In the genomic region with DNA sequence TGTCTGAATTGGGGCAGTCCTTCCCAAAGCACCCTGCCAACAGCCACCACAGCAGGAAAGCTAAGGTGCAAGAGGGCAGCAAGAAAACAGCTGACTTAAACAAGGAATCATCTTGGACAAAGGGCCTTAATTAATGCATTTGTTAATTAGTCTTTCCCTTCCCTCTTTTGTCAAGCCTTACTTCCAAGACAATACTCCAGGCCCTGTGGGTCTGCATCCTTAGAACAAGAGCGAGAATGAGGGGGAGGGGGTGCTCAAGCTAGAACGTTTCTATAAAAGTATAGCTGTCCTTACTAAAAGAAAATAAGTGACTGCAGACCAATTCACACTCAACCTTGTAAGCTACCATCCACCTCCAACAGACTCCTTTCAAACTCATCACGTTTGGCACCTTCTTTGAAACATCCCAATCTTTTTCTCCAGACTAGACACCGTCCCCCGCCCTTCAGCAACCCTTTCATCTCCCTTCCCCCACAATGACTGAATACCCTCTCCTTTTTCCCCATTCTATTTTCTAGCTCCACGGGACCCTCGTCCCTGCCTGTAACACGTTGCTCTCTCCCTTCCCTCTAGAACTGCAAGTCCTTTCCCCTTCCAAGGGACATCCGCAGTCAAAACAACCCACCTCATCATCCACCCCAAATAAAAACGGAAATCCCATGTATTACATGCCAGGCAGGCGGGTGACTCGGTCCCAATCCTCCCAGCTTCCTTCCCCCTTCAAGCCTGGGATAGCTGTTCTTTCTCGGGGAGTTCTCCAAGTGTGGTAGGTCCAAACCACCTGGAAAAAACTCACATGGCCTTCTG, we compare ENCODE assay signal across 7 cellular contexts.
DNase-seq lines count a peak whose midpoint lies in the region; ATAC-seq and TF ChIP-seq lines count a peak whose summit lies in the region.

No MANE protein-coding gene starts in this region.

- TF ChIP-seq CTCF in GM12875 (IDR thresholded peaks at IDR 0.05; ENCODE audit: borderline replicate concordance, insufficient read depth, low read depth, low read length), result no peak
- no peak for TF ChIP-seq CTCF in OCI-LY1 (IDR thresholded peaks at IDR 0.05; ENCODE audit: low read length)

- H3K9me3 Mint-ChIP-seq in naive thymus-derived CD4-positive, alpha-beta T cell, result no peaks in the 10 kb centered on the region

- H3K79me2 ChIP-seq in OCI-LY1 (ENCODE audit: insufficient read depth, low read length), result peaks cover 51% of the 10 kb centered on the region

- H3K4me3 ChIP-seq in GM12875 (ENCODE audit: low read depth, low read length) (peak overlapping the region; percentile 66), OCI-LY1 (ENCODE audit: low read depth, low read length, poor library complexity, severe bottlenecking) (peak overlapping the region; percentile 99), duodenal mucosa (ENCODE audit: low read depth in 1 of 2, low read length in 2 of 2) (peak overlapping the region; percentile 80 to 93)
- H3K4me3 ChIP-seq in naive thymus-derived CD4-positive, alpha-beta T cell (ENCODE audit: low read length), result peak overlapping the region; percentile 74

- H3K4me3 Mint-ChIP-seq in naive thymus-derived CD4-positive, alpha-beta T cell, result peak overlapping the region; percentile 74 to 97 (median 88)

- H3K9ac ChIP-seq in OCI-LY1 (ENCODE audit: low read length), result peak overlapping the region; percentile 93
- peak overlapping the region; percentile 54 to 79 for H3K9ac ChIP-seq in duodenal mucosa (ENCODE audit: low read depth in 1 of 2, low read length in 2 of 2)

- POLR2A ChIA-PET in naive thymus-derived CD4-positive, alpha-beta T cell (lab: Charles Lee), result interaction anchor here (0.6 to 5.3 kb wide), 14 partner anchors 9 to 264 kb away, joined by 3 to 62 read pairs (median 6); a partner anchor contains a TSS

- CTCF ChIA-PET in naive thymus-derived CD4-positive, alpha-beta T cell (lab: Charles Lee), result interaction anchor here (0.9 to 1.7 kb wide), 4 partner anchors 13 to 83 kb away, joined by 3 to 5 read pairs (median 3); no protein-coding TSS in a partner anchor

- peak overlapping the region; percentile 48 to 94 (median 89) for H3K27ac Mint-ChIP-seq in naive thymus-derived CD4-positive, alpha-beta T cell

- no peaks in the 10 kb centered on the region for H3F3A ChIP-seq in OCI-LY1 (ENCODE audit: insufficient read depth, low read length)

- peaks cover 0 to 10% (median 0%) of the 10 kb centered on the region in 5 donors for H3K36me3 Mint-ChIP-seq in naive thymus-derived CD4-positive, alpha-beta T cell

- H3K4me1 Mint-ChIP-seq in naive thymus-derived CD4-positive, alpha-beta T cell, result peaks cover 40 to 79% (median 70%) of the 10 kb centered on the region in 7 donors

- H3K27ac ChIP-seq in OCI-LY1 (ENCODE audit: low read depth, low read length, poor library complexity, severe bottlenecking) (peak overlapping the region; percentile 73), duodenal mucosa (ENCODE audit: low read depth, low read length) (no peak overlapping the region)
- H3K27ac ChIP-seq in naive thymus-derived CD4-positive, alpha-beta T cell (ENCODE audit: low read depth, low read length), result peak overlapping the region; percentile 87

- peak in 2 of 9 donors; percentile 10 to 24 for DNase-seq in naive thymus-derived CD4-positive, alpha-beta T cell
- DNase-seq in NCI-H2029 treated with DMSO at 0.1 percent for 48 hours (lab: John Stamatoyannopoulos, UW), result no peak

- no peak for ATAC-seq in naive thymus-derived CD4-positive, alpha-beta T cell
- ATAC-seq in GM18498 (IDR thresholded peaks at IDR 0.05; ENCODE audit: unreplicated experiment) (no peak), HG03025 (IDR thresholded peaks at IDR 0.05; ENCODE audit: low FRiP score, unreplicated experiment) (no peak)

- no peak overlapping the region for H2AFZ ChIP-seq in OCI-LY1 (ENCODE audit: low read length)

- no peaks in the 10 kb centered on the region for H3K9me2 ChIP-seq in OCI-LY1 (ENCODE audit: low read depth, low read length)

- intact Hi-C loops in naive thymus-derived CD4-positive, alpha-beta T cell (cut with micrococcal nuclease), result loop anchor here (2.0 to 5.0 kb wide), 5 partner anchors 229 to 635 kb away; a partner anchor contains a TSS

- no peaks in the 10 kb centered on the region for H4K20me1 ChIP-seq in OCI-LY1 (ENCODE audit: insufficient read depth, low read length)

- H3K27me3 ChIP-seq in OCI-LY1 (ENCODE audit: insufficient read depth, low read length) (no peaks in the 10 kb centered on the region), duodenal mucosa (ENCODE audit: control insufficient read depth in 1 of 2, insufficient read depth in 2 of 2, low read length in 2 of 2) (no peaks in the 10 kb centered on the region)
- no peaks in the 10 kb centered on the region for H3K27me3 ChIP-seq in naive thymus-derived CD4-positive, alpha-beta T cell (ENCODE audit: control insufficient read depth in 2 of 2, insufficient read depth in 2 of 2, low read length in 2 of 2)

- H3K27me3 Mint-ChIP-seq in naive thymus-derived CD4-positive, alpha-beta T cell, result no peaks in the 10 kb centered on the region

- peak overlapping the region; percentile 99 for H3K4me2 ChIP-seq in OCI-LY1 (ENCODE audit: low read length)

- H3K36me3 ChIP-seq in OCI-LY1 (ENCODE audit: insufficient read depth, low read length), result no peaks in the 10 kb centered on the region
- H3K36me3 ChIP-seq in duodenal mucosa (ENCODE audit: control insufficient read depth in 1 of 2, insufficient read depth in 2 of 2, low read length in 2 of 2), result no peaks in the 10 kb centered on the region
- peaks cover 0 to 5% (median 0%) of the 10 kb centered on the region in 3 experiments for H3K36me3 ChIP-seq in naive thymus-derived CD4-positive, alpha-beta T cell (ENCODE audit: control insufficient read depth in 2 of 3, insufficient read depth in 3 of 3, low read length in 3 of 3)

- H3K9me3 ChIP-seq in OCI-LY1 (ENCODE audit: low read length), result no peaks in the 10 kb centered on the region
- no peaks in the 10 kb centered on the region for H3K9me3 ChIP-seq in duodenal mucosa (ENCODE audit: control insufficient read depth in 1 of 2, low read length in 2 of 2)
- no peaks in the 10 kb centered on the region for H3K9me3 ChIP-seq in naive thymus-derived CD4-positive, alpha-beta T cell (ENCODE audit: control insufficient read depth in 2 of 3, low read length in 3 of 3)

- H3K4me1 ChIP-seq in OCI-LY1 (ENCODE audit: insufficient read depth, low read length, severe bottlenecking), result peaks cover 30% of the 10 kb centered on the region
- H3K4me1 ChIP-seq in duodenal mucosa (ENCODE audit: control insufficient read depth in 1 of 2, insufficient read depth in 2 of 2, low read length in 2 of 2), result peaks cover 23 to 29% of the 10 kb centered on the region in 2 donors
- peaks cover 28 to 34% of the 10 kb centered on the region in 2 donors for H3K4me1 ChIP-seq in naive thymus-derived CD4-positive, alpha-beta T cell (ENCODE audit: control insufficient read depth in 2 of 2, insufficient read depth in 2 of 2, low read length in 2 of 2)
